8 cellular contexts compared by ENCODE assay signal in genomic region chr13:42992585-42993122, GRCh38. TPM values are rescaled to one million over a fixed set of nuclear protein-coding genes. Genes with fewer than 3 reads are reported as not detected.
A peak's percentile ranks its signal among the peaks of the same experiment; 100 is the strongest.
DNase-seq lines count a peak whose midpoint lies in the region; ATAC-seq and TF ChIP-seq lines count a peak whose summit lies in the region.

No MANE protein-coding gene starts in this region.

- H3K4me3 Mint-ChIP-seq in activated T-helper 17 cell treated with anti-CD3 and anti-CD28 coated beads, Interleukin-2, amount 50 U/mL, for 72 hours = peak overlapping the region; percentile 93

- DNase-seq in activated CD8-positive, alpha-beta memory T cell treated with anti-CD3 and anti-CD28 coated beads for 24 hours = peak; percentile 62
- no peak for DNase-seq in activated CD8-positive, alpha-beta memory T cell treated with anti-CD3 and anti-CD28 coated beads, Interleukin-2, amount 50 U/mL, for 48 hours
- DNase-seq in kidney epithelial cell (ENCODE audit: low read depth) (no peak), testis (no peak), cerebellar cortex (ENCODE audit: low spot score) (no peak)

- H3K27me3 Mint-ChIP-seq in activated T-helper 17 cell treated with anti-CD3 and anti-CD28 coated beads, Interleukin-2, amount 50 U/mL, for 72 hours = no peaks in the 10 kb centered on the region

- intact Hi-C loops in testis (cut with DNase I; ENCODE audit: low total_unique reads) = no loop called here

- TF ChIP-seq POLR2A in testis (IDR thresholded peaks at IDR 0.05) = no peak

- peaks cover 7% of the 10 kb centered on the region for H3K36me3 Mint-ChIP-seq in activated T-helper 17 cell treated with anti-CD3 and anti-CD28 coated beads, Interleukin-2, amount 50 U/mL, for 72 hours (ENCODE audit: low read depth)

- H3K27ac ChIP-seq in testis = peak overlapping the region; percentile 82 to 91

- ATAC-seq in HG03159 (IDR thresholded peaks at IDR 0.05; ENCODE audit: unreplicated experiment) (peak; percentile 45), HG03521 (IDR thresholded peaks at IDR 0.05; ENCODE audit: unreplicated experiment) (no peak)
- ATAC-seq in activated T-helper 17 cell treated with anti-CD3 and anti-CD28 coated beads, Interleukin-2, amount 50 U/mL, for 72 hours (replicated peaks) = peak; percentile 55

- H3K9me3 Mint-ChIP-seq in activated T-helper 17 cell treated with anti-CD3 and anti-CD28 coated beads, Interleukin-2, amount 50 U/mL, for 72 hours = no peaks in the 10 kb centered on the region

- H3K9me3 ChIP-seq in testis = no peaks in the 10 kb centered on the region

- peak overlapping the region; percentile 97 for H3K27ac Mint-ChIP-seq in activated T-helper 17 cell treated with anti-CD3 and anti-CD28 coated beads, Interleukin-2, amount 50 U/mL, for 72 hours

- 30 to 40% methylated on average over 5 of the region's 5 CpGs for WGBS in testis, 2 donors

- no peak for TF ChIP-seq CTCF in kidney epithelial cell (IDR thresholded peaks at IDR 0.05; ENCODE audit: insufficient read depth, low read length, poor library complexity, severe bottlenecking)
- no peak for TF ChIP-seq CTCF in testis (IDR thresholded peaks at IDR 0.05)

- peaks cover 16% of the 10 kb centered on the region for H3K4me1 ChIP-seq in testis

- no peaks in the 10 kb centered on the region for H3K27me3 ChIP-seq in kidney epithelial cell (ENCODE audit: control insufficient read depth, insufficient read depth, low read length)
- H3K27me3 ChIP-seq in testis = no peaks in the 10 kb centered on the region

- H3K4me3 ChIP-seq in kidney epithelial cell (ENCODE audit: low read depth, low read length) (peak overlapping the region; percentile 57), testis (peak overlapping the region; percentile 60 to 71)

- H3K4me1 Mint-ChIP-seq in activated T-helper 17 cell treated with anti-CD3 and anti-CD28 coated beads, Interleukin-2, amount 50 U/mL, for 72 hours = peaks cover 32% of the 10 kb centered on the region

- H3K36me3 ChIP-seq in kidney epithelial cell (ENCODE audit: control insufficient read depth, insufficient read depth, low read length) (no peaks in the 10 kb centered on the region), testis (ENCODE audit: low read depth, missing control alignments) (no peaks in the 10 kb centered on the region)

RNA-seq across cellular contexts. Expression of gene EPSTI1, which starts 0.6 kb away (rescaled TPM):
- 10 to 100 TPM; 13.6 to 18.1 TPM for total RNA-seq in activated T-helper 17 cell treated with anti-CD3 and anti-CD28 coated beads, Interleukin-2, amount 50 U/mL, for 72 hours
- 2.5 and 5.6 TPM in 2 replicates for total RNA-seq in kidney epithelial cell
- total RNA-seq in testis = 10 to 100 TPM in 1 of 2 donors, 1 to 10 TPM in 1; 9.6 to 12.5 TPM
- 11.4 TPM for polyA plus RNA-seq in testis (ENCODE audit: insufficient read depth, low read depth, low replicate concordance)

RNA-seq across cellular contexts. Expression of gene DNAJC15, which starts 30.7 kb away (rescaled TPM):
- 10 to 100 TPM in 1 of 2 donors, 1 to 10 TPM in 1; 7.5 to 15.6 TPM for total RNA-seq in activated T-helper 17 cell treated with anti-CD3 and anti-CD28 coated beads, Interleukin-2, amount 50 U/mL, for 72 hours
- total RNA-seq in kidney epithelial cell = 16.0 and 23.8 TPM in 2 replicates
- total RNA-seq in testis = 10 to 100 TPM; 11.8 to 17.2 TPM
- polyA plus RNA-seq in testis (ENCODE audit: insufficient read depth, low read depth, low replicate concordance) = 49.8 TPM
